ENCODE assay signal across 23 cellular contexts in genomic region chr6:84582997-84583396, GRCh38.
A peak's percentile ranks its signal among the peaks of the same experiment; 100 is the strongest.
DNase-seq lines count a peak whose midpoint lies in the region; ATAC-seq lines count a peak whose summit lies in the region.
"Had no signal": no experiment of that assay in that cellular context is flagged by ENCODE, and none has a peak within 500 bp of the region (broad histone marks: within the 10 kb centered on the region; RNA-seq: fewer than 3 reads in every experiment).

No MANE protein-coding gene starts in this region.

- H3K9me3 ChIP-seq in BLaER1 treated with 17β-estradiol and CSF1 and Interleukin-3, amounts not matched to agents 10 nM and 100 nM (replicated peaks in 1 of 11), result peaks cover 9 to 20% (median 11%) of the 10 kb centered on the region in 11 experiments; a peak in 19 of 22 replicates
- H3K9me3 ChIP-seq: right atrium auricular region, thyroid gland had no signal

- DNase-seq in HT1080 (ENCODE audit: low read depth), result peak; percentile 15
- DNase-seq in amniotic epithelial cell (ENCODE audit: low read depth), result peak; percentile 52
- DNase-seq in iris pigment epithelial cell (ENCODE audit: low read depth), result peak; percentile 60
- no peak for DNase-seq in activated CD4-positive, CD25-positive, alpha-beta regulatory T cell treated with anti-CD3 and anti-CD28 coated beads, Interleukin-2, amount 50 U/mL, for 72 hours
- no peak for DNase-seq in activated gamma-delta T cell (lab: John Stamatoyannopoulos, UW)
- DNase-seq in SW 1271 (lab: John Stamatoyannopoulos, UW), result no peak
- DNase-seq: activated CD4-positive, alpha-beta T cell treated with anti-CD3 and anti-CD28 coated beads, Interleukin-2, amount 50 U/mL, for 48 hours; activated CD4-positive, CD25-positive, alpha-beta regulatory T cell; activated CD8-positive, alpha-beta memory T cell treated with anti-CD3 and anti-CD28 coated beads, Interleukin-2, amount 50 U/mL, for 48 hours; activated naive CD8-positive, alpha-beta T cell treated with anti-CD3 and anti-CD28 coated beads for 36 hours; cerebellar nuclear complex; islet precursor cell; left ventricle myocardium superior; midbrain; NCI-H1092; NCI-H1930; stimulated activated CD4-positive, alpha-beta T cell treated with anti-CD3 and anti-CD28 coated beads, Interleukin-15, amount 100 ng/mL, for 24 hours; stimulated activated naive CD8-positive, alpha-beta T cell treated with anti-CD3 and anti-CD28 coated beads, Interleukin-15, amount 100 ng/mL, for 72 hours; thyroid gland had no signal

- H3K4me1 ChIP-seq in BLaER1 treated with 17β-estradiol and CSF1 and Interleukin-3, amounts not matched to agents 10 nM and 100 nM, result peaks cover 10 to 26% (median 18%) of the 10 kb centered on the region in 10 experiments; a peak in 18 of 20 replicates
- H3K4me1 ChIP-seq: right atrium auricular region, thyroid gland had no signal

- no peaks in the 10 kb centered on the region for H4K20me1 ChIP-seq in BLaER1 treated with 17β-estradiol and CSF1 and Interleukin-3, amounts not matched to agents 10 nM and 100 nM

- no peak overlapping the region for H3K4me3 ChIP-seq in BLaER1 treated with 17β-estradiol and CSF1 and Interleukin-3, amounts not matched to agents 10 nM and 100 nM
- H3K4me3 ChIP-seq: right atrium auricular region, thyroid gland had no signal

- no peak overlapping the region for H3K9ac ChIP-seq in BLaER1 treated with 17β-estradiol and CSF1 and Interleukin-3, amounts not matched to agents 10 nM and 100 nM

- H3K27me3 ChIP-seq in BLaER1 treated with 17β-estradiol and CSF1 and Interleukin-3, amounts not matched to agents 10 nM and 100 nM, result no peaks in the 10 kb centered on the region
- H3K27me3 ChIP-seq: right atrium auricular region, thyroid gland had no signal

- peak overlapping the region in 9 of 11 experiments; percentile 24 to 72 (median 51); a peak in 13 of 22 replicates for H3K4me2 ChIP-seq in BLaER1 treated with 17β-estradiol and CSF1 and Interleukin-3, amounts not matched to agents 10 nM and 100 nM

- no peaks in the 10 kb centered on the region for H3K36me3 ChIP-seq in BLaER1 treated with 17β-estradiol and CSF1 and Interleukin-3, amounts not matched to agents 10 nM and 100 nM
- H3K36me3 ChIP-seq: right atrium auricular region, thyroid gland had no signal

- ATAC-seq in HG02973 (IDR thresholded peaks at IDR 0.05; ENCODE audit: unreplicated experiment), result no peak
- ATAC-seq: left ventricle myocardium superior; stimulated activated naive CD8-positive, alpha-beta T cell treated with anti-CD3 and anti-CD28 coated beads, Interleukin-15, amount 100 ng/mL, for 72 hours had no signal

- peak overlapping the region in 2 of 11 experiments; percentile 53 to 54; a peak in 2 of 22 replicates for H3K27ac ChIP-seq in BLaER1 treated with 17β-estradiol and CSF1 and Interleukin-3, amounts not matched to agents 10 nM and 100 nM
- H3K27ac ChIP-seq: epithelial cell of prostate, right atrium auricular region, thyroid gland had no signal

Comparison
In these comparisons a context has a peak if more than half of its experiments do, and no peak if none do; other contexts are left out.
1. DNase-seq: peak in HT1080 (single experiment), amniotic epithelial cell (single experiment) and iris pigment epithelial cell (single experiment); none in activated CD4-positive, CD25-positive, alpha-beta regulatory T cell treated with anti-CD3 and anti-CD28 coated beads, Interleukin-2, amount 50 U/mL, for 72 hours (single experiment), activated gamma-delta T cell (single experiment) and SW 1271 (0 of 2).